Comparison of ENCODE assay signal across 8 cellular contexts in genomic region chr14:23120405-23121251, GRCh38. TPM values are rescaled to one million over a fixed set of nuclear protein-coding genes. Genes with fewer than 3 reads are reported as not detected.
DNase-seq lines count a peak whose midpoint lies in the region; ATAC-seq lines count a peak whose summit lies in the region.

No MANE protein-coding gene starts in this region.

- WGBS in mesendoderm (ENCODE audit: extremely low coverage, insufficient coverage, low lambda C conversion rate): no CpG with 5 or more reads among the region's 9 CpGs

- H3K4me2 ChIP-seq in mesendoderm (ENCODE audit: low read length): no peak overlapping the region

- H3K9me3 ChIP-seq in CD4-positive, alpha-beta memory T cell (ENCODE audit: control insufficient read depth in 1 of 2, low read length in 2 of 2): no peaks in the 10 kb centered on the region
- H3K9me3 ChIP-seq in NT2/D1 (ENCODE audit: insufficient read depth, low read length): no peaks in the 10 kb centered on the region

- H3K4me1 ChIP-seq in CD4-positive, alpha-beta memory T cell (ENCODE audit: insufficient read depth, low read length): peaks cover 57% of the 10 kb centered on the region
- H3K4me1 ChIP-seq in NT2/D1 (ENCODE audit: insufficient read depth, insufficient read length) (peaks cover 20% of the 10 kb centered on the region), mesendoderm (ENCODE audit: control insufficient read depth, low read depth, low read length) (peaks cover 15% of the 10 kb centered on the region)

- POLR2A ChIA-PET in CD4-positive, alpha-beta memory T cell (lab: Charles Lee; ENCODE audit: partially characterized antibody): interaction anchor here (1.0 to 4.0 kb wide), 11 partner anchors 25 to 532 kb away, joined by 3 to 67 read pairs (median 4); partner anchors contain the start of genes ACIN1, C14orf119, HOMEZ and PABPN1

- peak overlapping the region; percentile 40 to 90 (median 80) for H3K4me3 Mint-ChIP-seq in CD4-positive, alpha-beta memory T cell
- peak overlapping the region; percentile 31 to 86 (median 79) for H3K4me3 Mint-ChIP-seq in IgD-negative memory B cell
- peak overlapping the region; percentile 33 for H3K4me3 Mint-ChIP-seq in activated CD8-positive, alpha-beta memory T cell treated with anti-CD3 and anti-CD28 coated beads, Interleukin-2, amount 10 ng/mL, durations not matched to agents 7 days and 5 days
- peak overlapping the region; percentile 56 to 65 for H3K4me3 Mint-ChIP-seq in effector memory CD8-positive, alpha-beta T cell

- H3K9ac ChIP-seq in NT2/D1 (ENCODE audit: insufficient read length, low read depth): no peak overlapping the region
- H3K9ac ChIP-seq in mesendoderm (ENCODE audit: low read length): peak overlapping the region; percentile 46

- peak overlapping the region; percentile 86 to 95 (median 91) for H3K27ac Mint-ChIP-seq in CD4-positive, alpha-beta memory T cell
- H3K27ac Mint-ChIP-seq in IgD-negative memory B cell: peak overlapping the region; percentile 80 to 94 (median 82)
- peak overlapping the region; percentile 91 for H3K27ac Mint-ChIP-seq in activated CD8-positive, alpha-beta memory T cell treated with anti-CD3 and anti-CD28 coated beads, Interleukin-2, amount 10 ng/mL, durations not matched to agents 7 days and 5 days
- H3K27ac Mint-ChIP-seq in effector memory CD8-positive, alpha-beta T cell: peak overlapping the region; percentile 65 to 70

- H3K56ac ChIP-seq in mesendoderm (ENCODE audit: low read length): peak overlapping the region; percentile 69

- no peak overlapping the region for H2BK5ac ChIP-seq in mesendoderm (ENCODE audit: low read length)

- H3K79me2 ChIP-seq in mesendoderm (ENCODE audit: control insufficient read depth, insufficient read depth, low read length): no peaks in the 10 kb centered on the region

- H3K4ac ChIP-seq in mesendoderm (ENCODE audit: low read depth, low read length): no peak overlapping the region

- H3K9me3 Mint-ChIP-seq in CD4-positive, alpha-beta memory T cell: no peaks in the 10 kb centered on the region
- no peaks in the 10 kb centered on the region for H3K9me3 Mint-ChIP-seq in IgD-negative memory B cell
- H3K9me3 Mint-ChIP-seq in activated CD8-positive, alpha-beta memory T cell treated with anti-CD3 and anti-CD28 coated beads, Interleukin-2, amount 10 ng/mL, durations not matched to agents 7 days and 5 days (ENCODE audit: low read depth): no peaks in the 10 kb centered on the region
- H3K9me3 Mint-ChIP-seq in effector memory CD8-positive, alpha-beta T cell: no peaks in the 10 kb centered on the region

- no peak overlapping the region for H2BK15ac ChIP-seq in mesendoderm (replicated peaks; ENCODE audit: low read depth)

- H3K36me3 Mint-ChIP-seq in CD4-positive, alpha-beta memory T cell: no peaks in the 10 kb centered on the region
- peaks cover 2% of the 10 kb centered on the region for H3K36me3 Mint-ChIP-seq in IgD-negative memory B cell
- H3K36me3 Mint-ChIP-seq in activated CD8-positive, alpha-beta memory T cell treated with anti-CD3 and anti-CD28 coated beads, Interleukin-2, amount 10 ng/mL, durations not matched to agents 7 days and 5 days: no peaks in the 10 kb centered on the region
- no peaks in the 10 kb centered on the region for H3K36me3 Mint-ChIP-seq in effector memory CD8-positive, alpha-beta T cell (ENCODE audit: insufficient read depth)

- H3K23ac ChIP-seq in mesendoderm (ENCODE audit: low read length): no peak overlapping the region

- no peak overlapping the region for H2BK120ac ChIP-seq in mesendoderm (ENCODE audit: low read depth, low read length)

- H3K4me3 ChIP-seq in CD4-positive, alpha-beta memory T cell (ENCODE audit: low read length in 2 of 2): peak overlapping the region in 1 of 2 donors; percentile 20
- H3K4me3 ChIP-seq in NT2/D1 (ENCODE audit: insufficient read length, low read depth) (no peak overlapping the region), mesendoderm (ENCODE audit: low read length) (no peak overlapping the region)

- H4K8ac ChIP-seq in mesendoderm (ENCODE audit: low read depth, low read length): no peak overlapping the region

- peak overlapping the region; percentile 49 for H3K27ac ChIP-seq in CD4-positive, alpha-beta memory T cell (ENCODE audit: low read depth, low read length)
- no peak overlapping the region for H3K27ac ChIP-seq in mesendoderm (ENCODE audit: low read depth, low read length)

- peak; percentile 68 for ATAC-seq in GM21367 (IDR thresholded peaks at IDR 0.05; ENCODE audit: unreplicated experiment)
- ATAC-seq in activated CD8-positive, alpha-beta memory T cell treated with anti-CD3 and anti-CD28 coated beads, Interleukin-2, amount 10 ng/mL, durations not matched to agents 7 days and 5 days: peak; percentile 84
- peak; percentile 89 for ATAC-seq in effector memory CD8-positive, alpha-beta T cell (replicated peaks)

- CTCF ChIA-PET in CD4-positive, alpha-beta memory T cell (lab: Charles Lee; ENCODE audit: partially characterized antibody): interaction anchor here (0.6 to 6.3 kb wide), 34 partner anchors 9 to 260 kb away, joined by 3 to 151 read pairs (median 5); partner anchors contain the start of genes ACIN1, C14orf119, CMTM5 and HOMEZ
- CTCF ChIA-PET in activated CD8-positive, alpha-beta memory T cell treated with anti-CD3 and anti-CD28 coated beads, Interleukin-2, amount 10 ng/mL, durations not matched to agents 7 days and 5 days (lab: Charles Lee): interaction anchor here (0.6 to 6.8 kb wide), 69 partner anchors 9 to 433 kb away, joined by 3 to 285 read pairs (median 5); partner anchors contain the start of genes ACIN1, AJUBA, C14orf119 and CDH24

- no peaks in the 10 kb centered on the region for H3K27me3 Mint-ChIP-seq in CD4-positive, alpha-beta memory T cell
- H3K27me3 Mint-ChIP-seq in IgD-negative memory B cell: peaks cover 4% of the 10 kb centered on the region
- H3K27me3 Mint-ChIP-seq in activated CD8-positive, alpha-beta memory T cell treated with anti-CD3 and anti-CD28 coated beads, Interleukin-2, amount 10 ng/mL, durations not matched to agents 7 days and 5 days: no peaks in the 10 kb centered on the region
- peaks cover 21 to 30% of the 10 kb centered on the region in 2 donors for H3K27me3 Mint-ChIP-seq in effector memory CD8-positive, alpha-beta T cell

- peak; percentile 68 to 76 (median 75) for DNase-seq in CD4-positive, alpha-beta memory T cell
- DNase-seq in NT2/D1 (ENCODE audit: low read depth, low spot score) (peak; percentile 73), mesendoderm (peak; percentile 94)
- DNase-seq in activated CD8-positive, alpha-beta memory T cell treated with anti-CD3 and anti-CD28 coated beads, Interleukin-2, amount 10 ng/mL, durations not matched to agents 7 days and 5 days: peak; percentile 91
- peak; percentile 72 to 74 (median 73) for DNase-seq in effector memory CD8-positive, alpha-beta T cell
- DNase-seq in stimulated activated CD8-positive, alpha-beta memory T cell treated with anti-CD3 and anti-CD28 coated beads, Interleukin-15, amount 100 ng/mL, for 4 hours (ENCODE audit: low read depth in 2 of 2): peak; percentile 51 to 52

- H3K27me3 ChIP-seq in CD4-positive, alpha-beta memory T cell (ENCODE audit: insufficient read depth, low read length): no peaks in the 10 kb centered on the region
- H3K27me3 ChIP-seq in NT2/D1 (ENCODE audit: insufficient read depth, insufficient read length) (no peaks in the 10 kb centered on the region), mesendoderm (ENCODE audit: insufficient read depth, low read length, poor library complexity) (no peaks in the 10 kb centered on the region)

- intact Hi-C loops in CD4-positive, alpha-beta memory T cell (cut with micrococcal nuclease): loop anchor here (1.0 to 2.0 kb wide), 6 partner anchors 44 to 260 kb away; no protein-coding TSS in a partner anchor

- no peak overlapping the region for H4K5ac ChIP-seq in mesendoderm (ENCODE audit: low read length)

- no peaks in the 10 kb centered on the region for H3K79me1 ChIP-seq in mesendoderm (ENCODE audit: low read length)

- no peaks in the 10 kb centered on the region for H3K36me3 ChIP-seq in CD4-positive, alpha-beta memory T cell (ENCODE audit: insufficient read depth, low read length)
- H3K36me3 ChIP-seq in NT2/D1 (ENCODE audit: insufficient read depth, insufficient read length, low read length) (no peaks in the 10 kb centered on the region), mesendoderm (ENCODE audit: control insufficient read depth, insufficient read depth, low read length) (no peaks in the 10 kb centered on the region)

- no peak overlapping the region for H3K18ac ChIP-seq in mesendoderm (ENCODE audit: low read length)

- no peak overlapping the region for H2AK5ac ChIP-seq in mesendoderm (ENCODE audit: low read length)

- peaks cover 28 to 55% (median 34%) of the 10 kb centered on the region in 4 donors for H3K4me1 Mint-ChIP-seq in CD4-positive, alpha-beta memory T cell
- H3K4me1 Mint-ChIP-seq in IgD-negative memory B cell: peaks cover 29 to 34% (median 29%) of the 10 kb centered on the region in 3 donors
- peaks cover 36% of the 10 kb centered on the region for H3K4me1 Mint-ChIP-seq in activated CD8-positive, alpha-beta memory T cell treated with anti-CD3 and anti-CD28 coated beads, Interleukin-2, amount 10 ng/mL, durations not matched to agents 7 days and 5 days
- H3K4me1 Mint-ChIP-seq in effector memory CD8-positive, alpha-beta T cell (ENCODE audit: low read depth in 2 of 2): peaks cover 9 to 17% of the 10 kb centered on the region in 2 donors

RNA-seq across cellular contexts. Expression of gene CEBPE, which starts 1.6 kb away (rescaled TPM):
- total RNA-seq in CD4-positive, alpha-beta memory T cell: under 1 TPM; 0.69 to 0.84 TPM
- polyA plus RNA-seq in CD4-positive, alpha-beta memory T cell: under 1 TPM; 0.16 to 0.35 TPM
- polyA plus RNA-seq in IgD-negative memory B cell: not detected
- total RNA-seq in activated CD8-positive, alpha-beta memory T cell treated with anti-CD3 and anti-CD28 coated beads, Interleukin-2, amount 10 ng/mL, durations not matched to agents 7 days and 5 days: under 1 TPM in 1 of 2 experiments, not detected in 1; 0.79 TPM
- polyA plus RNA-seq in mesendoderm (2013, experiment 1 of 2): 0.04 TPM
- polyA plus RNA-seq in mesendoderm (2013, experiment 2 of 2): 0.07 TPM

RNA-seq across cellular contexts. Expression of gene CIROP, which starts 15.8 kb away (rescaled TPM):
- total RNA-seq in CD4-positive, alpha-beta memory T cell: not detected
- not detected for polyA plus RNA-seq in CD4-positive, alpha-beta memory T cell
- not detected for polyA plus RNA-seq in IgD-negative memory B cell
- total RNA-seq in activated CD8-positive, alpha-beta memory T cell treated with anti-CD3 and anti-CD28 coated beads, Interleukin-2, amount 10 ng/mL, durations not matched to agents 7 days and 5 days: not detected
- polyA plus RNA-seq in mesendoderm (2013, experiment 1 of 2): 0.04 TPM
- 0.06 TPM for polyA plus RNA-seq in mesendoderm (2013, experiment 2 of 2)

RNA-seq across cellular contexts. Expression of gene C14orf119, which starts 25.3 kb away (rescaled TPM):
- 10 to 100 TPM; 49.7 to 54.0 TPM for total RNA-seq in CD4-positive, alpha-beta memory T cell
- polyA plus RNA-seq in CD4-positive, alpha-beta memory T cell: 100 to 1,000 TPM in 1 of 2 donors, 10 to 100 TPM in 1; 80.1 to 147 TPM
- polyA plus RNA-seq in IgD-negative memory B cell: 68.7 TPM
- 10 to 100 TPM; 44.6 to 53.2 TPM for total RNA-seq in activated CD8-positive, alpha-beta memory T cell treated with anti-CD3 and anti-CD28 coated beads, Interleukin-2, amount 10 ng/mL, durations not matched to agents 7 days and 5 days
- 37.0 TPM for polyA plus RNA-seq in mesendoderm (2013, experiment 1 of 2)
- 35.2 TPM for polyA plus RNA-seq in mesendoderm (2013, experiment 2 of 2)

RNA-seq across cellular contexts. Expression of gene ACIN1, which starts 25.7 kb away (rescaled TPM):
- 100 to 1,000 TPM; 317 to 327 TPM for total RNA-seq in CD4-positive, alpha-beta memory T cell
- polyA plus RNA-seq in CD4-positive, alpha-beta memory T cell: 10 to 100 TPM in 1 of 2 donors, 1 to 10 TPM in 1; 1.2 to 20.5 TPM
- polyA plus RNA-seq in IgD-negative memory B cell: 18.8 TPM
- 100 to 1,000 TPM; 172 to 204 TPM for total RNA-seq in activated CD8-positive, alpha-beta memory T cell treated with anti-CD3 and anti-CD28 coated beads, Interleukin-2, amount 10 ng/mL, durations not matched to agents 7 days and 5 days
- 212 TPM for polyA plus RNA-seq in mesendoderm (2013, experiment 1 of 2)
- polyA plus RNA-seq in mesendoderm (2013, experiment 2 of 2): 206 TPM
